ENCODE assay signal across 16 cellular contexts in the genomic region with DNA sequence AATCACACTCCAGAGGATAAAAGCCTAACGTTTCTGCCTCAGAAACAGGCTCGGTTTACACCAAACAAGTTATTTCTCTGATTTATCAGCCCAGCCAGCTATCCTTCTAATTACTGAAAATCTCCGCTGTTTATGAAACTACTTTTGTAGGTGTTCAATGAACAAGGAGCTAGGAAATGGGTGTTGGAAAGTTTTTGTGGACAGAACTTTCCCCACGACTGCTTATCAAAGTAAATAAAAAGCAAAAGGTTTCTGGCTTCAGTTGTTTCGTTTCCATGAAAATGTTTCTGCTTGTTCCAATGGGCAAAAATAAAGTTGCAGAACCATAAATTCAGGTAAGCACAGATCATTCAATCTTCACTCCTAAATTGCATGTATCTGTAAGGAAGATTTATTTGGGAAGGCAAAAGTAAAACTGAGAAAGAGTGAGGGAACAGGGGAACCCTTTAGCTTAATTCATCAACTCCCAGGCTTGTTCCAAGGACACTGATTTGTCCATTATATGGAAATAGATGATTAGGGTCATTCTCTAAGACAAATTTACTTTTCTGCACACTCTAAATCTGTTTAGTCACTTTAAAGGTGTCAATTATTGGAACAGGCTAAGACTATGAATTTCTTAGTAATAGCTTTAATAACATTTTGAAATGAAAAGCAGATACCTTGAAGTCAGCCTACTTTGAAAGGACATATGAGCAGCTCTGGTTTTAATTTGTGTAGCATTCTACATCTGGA.
DNase-seq lines count a peak whose midpoint lies in the region; ATAC-seq and TF ChIP-seq lines count a peak whose summit lies in the region.
"Had no signal": no experiment of that assay in that cellular context is flagged by ENCODE, and none has a peak within 500 bp of the region (broad histone marks: within the 10 kb centered on the region; RNA-seq: fewer than 3 reads in every experiment).

No MANE protein-coding gene starts in this region.

- no peak for TF ChIP-seq EP300 in stomach (IDR thresholded peaks at IDR 0.05)

- H3K9me3 ChIP-seq in HUES6 (ENCODE audit: control insufficient read depth, insufficient read depth, low read depth, low read length): no peaks in the 10 kb centered on the region
- no peaks in the 10 kb centered on the region for H3K9me3 ChIP-seq in lower lobe of right lung
- H3K9me3 ChIP-seq in stomach: no peaks in the 10 kb centered on the region
- H3K9me3 ChIP-seq: Caco-2, pancreas, SJCRH30 had no signal

- H3K4me1 ChIP-seq in HUES6 (ENCODE audit: control insufficient read depth, insufficient read depth, low read length) (peaks cover 28% of the 10 kb centered on the region), lower lobe of right lung (peaks cover 10% of the 10 kb centered on the region), stomach (peaks cover 6 to 32% (median 21%) of the 10 kb centered on the region in 4 donors)
- H3K4me1 ChIP-seq: Caco-2, SJCRH30 had no signal

- H3K27me3 ChIP-seq in HUES6 (ENCODE audit: control insufficient read depth, insufficient read depth, low read length): peaks cover 39% of the 10 kb centered on the region
- H3K27me3 ChIP-seq in dorsolateral prefrontal cortex: peaks cover 0 to 56% (median 18%) of the 10 kb centered on the region in 45 donors
- H3K27me3 ChIP-seq in lower lobe of right lung (ENCODE audit: low read depth): peaks cover 27% of the 10 kb centered on the region
- H3K27me3 ChIP-seq in stomach: peaks cover 0 to 28% (median 3%) of the 10 kb centered on the region in 3 donors
- H3K27me3 ChIP-seq: SJCRH30 had no signal

- intact Hi-C loops in dorsolateral prefrontal cortex (cut with DNase I): no loop called here
- intact Hi-C loops in lower lobe of right lung (cut with DNase I): no loop called here
- intact Hi-C loops in stomach (cut with DNase I; ENCODE audit: low total_unique reads): no loop called here
- intact Hi-C loops in head of caudate nucleus (cut with DNase I): no loop called here

- TF ChIP-seq POLR2A in stomach (IDR thresholded peaks at IDR 0.05): no peak

- ATAC-seq in lower lobe of right lung (no peak), GM19324 (IDR thresholded peaks at IDR 0.05; ENCODE audit: low FRiP score, unreplicated experiment) (no peak)
- ATAC-seq: stimulated activated naive CD8-positive, alpha-beta T cell treated with anti-CD3 and anti-CD28 coated beads, Interleukin-15, Interleukin-2, amounts not matched to agents 100 U/mL and 50 U/mL, for 24 hours had no signal

- H3K27ac ChIP-seq in HUES6 (ENCODE audit: low read depth, low read length) (no peak overlapping the region; the same call in 1 of the 2 replicates), dorsolateral prefrontal cortex (no peak overlapping the region), lower lobe of right lung (no peak overlapping the region), stomach (peak overlapping the region in 1 of 5 donors; percentile 9)
- H3K27ac ChIP-seq: pancreas, SJCRH30 had no signal

- 10 to 23% (median 21%) methylated on average over 5 of the region's 5 CpGs for WGBS in stomach, 5 donors

- H3K36me3 ChIP-seq in HUES6 (ENCODE audit: control insufficient read depth, insufficient read depth, low read length) (no peaks in the 10 kb centered on the region), lower lobe of right lung (no peaks in the 10 kb centered on the region), stomach (no peaks in the 10 kb centered on the region)
- H3K36me3 ChIP-seq: pancreas, SJCRH30 had no signal

- TF ChIP-seq CTCF in dorsolateral prefrontal cortex (IDR thresholded peaks at IDR 0.05 in 54 of 56, conservative IDR thresholded peaks at IDR 0.05 in 2 of 56; ENCODE audit: low read depth in 1 of 56, partially characterized antibody in 56 of 56) (no peak), lower lobe of right lung (IDR thresholded peaks at IDR 0.05) (no peak), stomach (IDR thresholded peaks at IDR 0.05) (no peak)

- peak overlapping the region; percentile 49 for H3K4me3 ChIP-seq in HUES6 (ENCODE audit: low read depth, low read length)
- H3K4me3 ChIP-seq in dorsolateral prefrontal cortex: peak overlapping the region in 54 of 59 donors; percentile 5 to 64 (median 38)
- H3K4me3 ChIP-seq in lower lobe of right lung: peak overlapping the region; percentile 42
- peak overlapping the region; percentile 27 to 43 (median 30) for H3K4me3 ChIP-seq in stomach
- H3K4me3 ChIP-seq: SJCRH30 had no signal

- no peak overlapping the region for H3K9ac ChIP-seq in HUES6 (ENCODE audit: low read length)

- DNase-seq in dorsolateral prefrontal cortex: no peak
- DNase-seq in lower lobe of right lung: no peak
- no peak for DNase-seq in stomach
- DNase-seq in head of caudate nucleus: no peak
- DNase-seq in amniotic stem cell (lab: John Stamatoyannopoulos, UW): no peak
- DNase-seq: activated CD8-positive, alpha-beta memory T cell treated with anti-CD3 and anti-CD28 coated beads, Interleukin-2, amount 50 U/mL, for 4 hours; Caco-2; KBM-7; NCI-H1694; NCI-H748 treated with DMSO at 0.1 percent for 48 hours; pancreas; SJCRH30; stimulated activated CD4-positive, alpha-beta T cell treated with anti-CD3 and anti-CD28 coated beads, Interleukin-4, amount 100 ng/mL, for 24 hours; stimulated activated naive CD8-positive, alpha-beta T cell treated with anti-CD3 and anti-CD28 coated beads, Interleukin-15, Interleukin-2, amounts not matched to agents 100 U/mL and 50 U/mL, for 24 hours had no signal
